Comparison of ENCODE assay signal across 1 cellular context in the genomic region with DNA sequence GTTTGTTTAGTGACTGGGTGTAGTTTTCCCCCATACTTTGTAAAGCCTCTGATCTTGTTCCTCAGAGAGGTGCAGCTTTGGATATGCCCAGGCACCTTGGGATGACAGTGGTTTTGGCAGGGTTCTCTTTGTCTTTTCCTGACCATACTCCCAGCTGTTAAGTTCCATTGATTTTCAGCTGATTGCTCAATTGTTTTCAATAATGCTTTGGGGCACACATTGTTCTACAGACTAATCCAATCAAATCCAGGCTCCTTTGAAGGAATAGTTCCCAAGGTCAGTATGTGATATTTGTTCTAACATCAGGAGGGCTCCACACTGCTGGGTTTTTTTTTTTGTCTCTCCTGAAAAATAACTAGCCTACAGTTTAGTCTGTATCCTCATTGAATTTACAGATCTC.
TF ChIP-seq lines count a peak whose summit lies in the region.

No MANE protein-coding gene starts in this region.

TF ChIP-seq in HCT116, 20 proteins besides CTCF, POLR2A, EP300 and RAD21 (continued from another document):
- TF ChIP-seq, protein P1, sequence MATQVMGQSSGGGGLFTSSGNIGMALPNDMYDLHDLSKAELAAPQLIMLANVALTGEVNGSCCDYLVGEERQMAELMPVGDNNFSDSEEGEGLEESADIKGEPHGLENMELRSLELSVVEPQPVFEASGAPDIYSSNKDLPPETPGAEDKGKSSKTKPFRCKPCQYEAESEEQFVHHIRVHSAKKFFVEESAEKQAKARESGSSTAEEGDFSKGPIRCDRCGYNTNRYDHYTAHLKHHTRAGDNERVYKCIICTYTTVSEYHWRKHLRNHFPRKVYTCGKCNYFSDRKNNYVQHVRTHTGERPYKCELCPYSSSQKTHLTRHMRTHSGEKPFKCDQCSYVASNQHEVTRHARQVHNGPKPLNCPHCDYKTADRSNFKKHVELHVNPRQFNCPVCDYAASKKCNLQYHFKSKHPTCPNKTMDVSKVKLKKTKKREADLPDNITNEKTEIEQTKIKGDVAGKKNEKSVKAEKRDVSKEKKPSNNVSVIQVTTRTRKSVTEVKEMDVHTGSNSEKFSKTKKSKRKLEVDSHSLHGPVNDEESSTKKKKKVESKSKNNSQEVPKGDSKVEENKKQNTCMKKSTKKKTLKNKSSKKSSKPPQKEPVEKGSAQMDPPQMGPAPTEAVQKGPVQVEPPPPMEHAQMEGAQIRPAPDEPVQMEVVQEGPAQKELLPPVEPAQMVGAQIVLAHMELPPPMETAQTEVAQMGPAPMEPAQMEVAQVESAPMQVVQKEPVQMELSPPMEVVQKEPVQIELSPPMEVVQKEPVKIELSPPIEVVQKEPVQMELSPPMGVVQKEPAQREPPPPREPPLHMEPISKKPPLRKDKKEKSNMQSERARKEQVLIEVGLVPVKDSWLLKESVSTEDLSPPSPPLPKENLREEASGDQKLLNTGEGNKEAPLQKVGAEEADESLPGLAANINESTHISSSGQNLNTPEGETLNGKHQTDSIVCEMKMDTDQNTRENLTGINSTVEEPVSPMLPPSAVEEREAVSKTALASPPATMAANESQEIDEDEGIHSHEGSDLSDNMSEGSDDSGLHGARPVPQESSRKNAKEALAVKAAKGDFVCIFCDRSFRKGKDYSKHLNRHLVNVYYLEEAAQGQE (IDR thresholded peaks at IDR 0.05; ENCODE audit: low read depth) = no peak
- TF ChIP-seq SIN3A (IDR thresholded peaks at IDR 0.05; ENCODE audit: low read depth) (no peak), FOSL1 (IDR thresholded peaks at IDR 0.05; ENCODE audit: low read depth) (no peak), JUND (IDR thresholded peaks at IDR 0.05) (no peak), ELF1 (IDR thresholded peaks at IDR 0.05; ENCODE audit: borderline replicate concordance, low read depth) (no peak), CEBPB (IDR thresholded peaks at IDR 0.05; ENCODE audit: low read depth) (no peak), SP1 (IDR thresholded peaks at IDR 0.05; ENCODE audit: low read depth) (no peak), POLR2AphosphoS5 (IDR thresholded peaks at IDR 0.05; ENCODE audit: low read depth, low read length) (no peak), TCF7L2 (IDR thresholded peaks at IDR 0.05; ENCODE audit: borderline replicate concordance, extremely low read depth, insufficient read depth, insufficient read length) (no peak)
- TF ChIP-seq, protein P2, sequence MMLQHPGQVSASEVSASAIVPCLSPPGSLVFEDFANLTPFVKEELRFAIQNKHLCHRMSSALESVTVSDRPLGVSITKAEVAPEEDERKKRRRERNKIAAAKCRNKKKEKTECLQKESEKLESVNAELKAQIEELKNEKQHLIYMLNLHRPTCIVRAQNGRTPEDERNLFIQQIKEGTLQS (IDR thresholded peaks at IDR 0.05) = no peak
TF ChIP-seq in HCT116: peak in this region for 0.
